In the genomic region with DNA sequence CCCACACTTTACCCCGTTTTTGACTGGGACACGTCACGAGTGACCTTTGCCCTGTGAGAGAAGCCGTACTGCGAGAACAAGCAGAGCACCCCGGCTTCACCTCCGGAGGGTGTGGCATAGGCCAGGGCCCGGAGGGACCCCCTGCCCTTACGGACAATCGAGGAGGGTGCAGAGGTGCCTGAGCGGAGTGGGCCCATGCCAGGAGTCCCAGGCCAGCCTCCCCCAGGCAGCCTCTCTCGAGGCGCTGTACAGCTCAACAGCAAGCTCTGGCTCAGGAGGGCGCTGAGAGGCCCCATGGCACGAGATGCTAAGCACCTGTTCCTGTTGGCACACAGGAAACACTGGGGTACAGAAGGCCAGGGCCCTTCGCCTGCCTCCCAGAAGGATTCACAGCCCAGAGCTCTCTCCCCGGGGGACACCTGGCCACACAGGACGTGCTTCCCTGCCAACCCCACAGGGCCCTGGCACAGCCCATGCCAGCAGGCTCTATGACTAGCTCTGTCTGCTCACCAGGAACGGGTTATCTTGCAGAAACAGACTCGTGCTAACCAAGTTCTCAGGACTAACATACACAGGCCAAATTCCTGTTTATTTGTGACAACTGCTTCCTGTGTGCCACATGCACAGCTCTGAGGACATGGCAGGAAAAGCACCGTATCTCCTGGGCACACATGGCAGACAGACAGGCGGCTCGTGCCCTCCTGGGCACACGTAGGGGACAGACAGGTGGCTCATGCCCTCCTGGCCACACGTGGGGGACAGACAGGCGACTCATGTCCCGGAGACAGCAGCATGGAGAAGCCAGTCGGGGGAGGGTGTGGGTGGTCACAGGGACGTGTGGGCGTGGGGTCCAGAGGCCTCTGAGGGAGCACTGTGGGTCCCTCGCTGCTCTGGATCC, we compare ENCODE assay signal across 11 cellular contexts. TPM values are rescaled to one million over a fixed set of nuclear protein-coding genes. Genes with fewer than 3 reads are reported as not detected.
DNase-seq lines count a peak whose midpoint lies in the region; ATAC-seq and TF ChIP-seq lines count a peak whose summit lies in the region.
"Had no signal": no experiment of that assay in that cellular context is flagged by ENCODE, and none has a peak within 500 bp of the region (broad histone marks: within the 10 kb centered on the region; RNA-seq: fewer than 3 reads in every experiment).

No MANE protein-coding gene starts in this region.

- peaks cover 83% of the 10 kb centered on the region for H3K79me2 ChIP-seq in hepatocyte

- H3K4me1 Mint-ChIP-seq in CD14-positive monocyte (peaks cover 43% of the 10 kb centered on the region), activated B cell treated with CpG ODN at 0.5 μM for 24 hours (peaks cover under 1% of the 10 kb centered on the region)
- H3K4me1 Mint-ChIP-seq in stimulated activated memory B cell treated with anti-CD40 and anti-IgM and Interleukin-4, amounts not matched to agents 10 μg/mL and 1 μg/mL and 100 μg/mL, for 72 hours = peaks cover 19% of the 10 kb centered on the region

- peaks cover 78% of the 10 kb centered on the region for H4K20me1 ChIP-seq in hepatocyte (ENCODE audit: insufficient read depth, poor library complexity, severe bottlenecking)

- no peak for TF ChIP-seq CTCF in CD14-positive monocyte (IDR thresholded peaks at IDR 0.05)
- TF ChIP-seq CTCF in activated B cell treated with CpG ODN at 0.5 μM for 24 hours (IDR thresholded peaks at IDR 0.05) = no peak
- TF ChIP-seq CTCF in hepatocyte (IDR thresholded peaks at IDR 0.05; ENCODE audit: poor library complexity) = no peak
- TF ChIP-seq CTCF in WERI-Rb-1 (IDR thresholded peaks at IDR 0.05; ENCODE audit: low read depth, low read length) = no peak

- no peaks in the 10 kb centered on the region for H3K9me2 ChIP-seq in hepatocyte (replicated peaks; ENCODE audit: insufficient read depth)

- H3K36me3 ChIP-seq in hepatocyte (replicated peaks; ENCODE audit: insufficient read depth, low read depth) = no peaks in the 10 kb centered on the region
- peaks cover 6% of the 10 kb centered on the region for H3K36me3 ChIP-seq in rectal smooth muscle tissue (ENCODE audit: control insufficient read depth, insufficient read depth, low read length)
- H3K36me3 ChIP-seq in WERI-Rb-1 = peaks cover 21% of the 10 kb centered on the region

- H3K4me1 ChIP-seq in hepatocyte (ENCODE audit: insufficient read depth) = peaks cover 28% of the 10 kb centered on the region
- peaks cover 16% of the 10 kb centered on the region for H3K4me1 ChIP-seq in rectal smooth muscle tissue (ENCODE audit: control insufficient read depth, insufficient read depth, low read length)

- H3K27ac ChIP-seq in hepatocyte (peak overlapping the region; percentile 20), rectal smooth muscle tissue (ENCODE audit: low read depth, low read length) (peak overlapping the region; percentile 56), WERI-Rb-1 (no peak overlapping the region)

- H3K4me2 ChIP-seq in hepatocyte = no peak overlapping the region

- H3K36me3 Mint-ChIP-seq in CD14-positive monocyte = peaks cover 36 to 60% of the 10 kb centered on the region in 2 donors
- H3K36me3 Mint-ChIP-seq in activated B cell treated with CpG ODN at 0.5 μM for 24 hours (ENCODE audit: low read depth) = peaks cover 39% of the 10 kb centered on the region
- peaks cover 23% of the 10 kb centered on the region for H3K36me3 Mint-ChIP-seq in stimulated activated memory B cell treated with anti-CD40 and anti-IgM and Interleukin-4, amounts not matched to agents 10 μg/mL and 1 μg/mL and 100 μg/mL, for 72 hours

- H3K27ac Mint-ChIP-seq in CD14-positive monocyte (peak overlapping the region in 5 of 7 donors; percentile 18 to 35 (median 32)), activated B cell treated with CpG ODN at 0.5 μM for 24 hours (no peak overlapping the region)
- no peak overlapping the region for H3K27ac Mint-ChIP-seq in stimulated activated memory B cell treated with anti-CD40 and anti-IgM and Interleukin-4, amounts not matched to agents 10 μg/mL and 1 μg/mL and 100 μg/mL, for 72 hours

- WGBS in hepatocyte (ENCODE audit: low lambda C conversion rate, missing lambda C conversion rate) = 78% methylated on average over 31 of the region's 31 CpGs

- POLR2A ChIA-PET in activated B cell treated with CpG ODN at 0.5 μM for 24 hours (lab: Charles Lee) = no interaction called here

- H3K9me3 Mint-ChIP-seq in CD14-positive monocyte (no peaks in the 10 kb centered on the region), activated B cell treated with CpG ODN at 0.5 μM for 24 hours (no peaks in the 10 kb centered on the region)
- no peaks in the 10 kb centered on the region for H3K9me3 Mint-ChIP-seq in stimulated activated memory B cell treated with anti-CD40 and anti-IgM and Interleukin-4, amounts not matched to agents 10 μg/mL and 1 μg/mL and 100 μg/mL, for 72 hours

- H3K4me3 ChIP-seq in hepatocyte = no peak overlapping the region
- H3K4me3 ChIP-seq in rectal smooth muscle tissue (ENCODE audit: low read length) = no peak overlapping the region
- no peak overlapping the region for H3K4me3 ChIP-seq in WERI-Rb-1 (ENCODE audit: low read depth, low read length)

- H3K27me3 Mint-ChIP-seq in CD14-positive monocyte (ENCODE audit: low read depth in 3 of 3) (no peaks in the 10 kb centered on the region), activated B cell treated with CpG ODN at 0.5 μM for 24 hours (no peaks in the 10 kb centered on the region)
- H3K27me3 Mint-ChIP-seq in stimulated activated memory B cell treated with anti-CD40 and anti-IgM and Interleukin-4, amounts not matched to agents 10 μg/mL and 1 μg/mL and 100 μg/mL, for 72 hours = no peaks in the 10 kb centered on the region

- no peak for ATAC-seq in activated B cell treated with CpG ODN at 0.5 μM for 24 hours (ENCODE audit: low read depth)
- no peak for ATAC-seq in HG02981 (IDR thresholded peaks at IDR 0.05; ENCODE audit: unreplicated experiment)
- ATAC-seq in stimulated activated memory B cell treated with anti-CD40 and anti-IgM and Interleukin-4, amounts not matched to agents 10 μg/mL and 1 μg/mL and 100 μg/mL, for 72 hours = no peak

- H3K27me3 ChIP-seq in hepatocyte = no peaks in the 10 kb centered on the region
- H3K27me3 ChIP-seq in rectal smooth muscle tissue (ENCODE audit: control insufficient read depth, insufficient read depth, low read length) = no peaks in the 10 kb centered on the region
- no peaks in the 10 kb centered on the region for H3K27me3 ChIP-seq in WERI-Rb-1 (ENCODE audit: insufficient read depth, low read depth, severe bottlenecking)

- no peaks in the 10 kb centered on the region for H3K9me3 ChIP-seq in hepatocyte (ENCODE audit: low read depth)
- no peaks in the 10 kb centered on the region for H3K9me3 ChIP-seq in WERI-Rb-1 (ENCODE audit: severe bottlenecking)

- intact Hi-C loops in CD14-positive monocyte (cut with micrococcal nuclease) = loop anchor here (5.0 to 10.0 kb wide), 2 partner anchors 219 to 277 kb away; a partner anchor contains a TSS
- intact Hi-C loops in activated B cell treated with CpG ODN at 0.5 μM for 24 hours (cut with micrococcal nuclease) = no loop called here

- peak overlapping the region; percentile 1 for H3K9ac ChIP-seq in rectal smooth muscle tissue (ENCODE audit: low read length)

- H2AFZ ChIP-seq in hepatocyte = no peak overlapping the region

- DNase-seq in CD14-positive monocyte (ENCODE audit: low spot score) (no peak), activated B cell treated with CpG ODN at 0.5 μM for 24 hours (peak; percentile 14), hepatocyte (ENCODE audit: low spot score) (no peak), iPS-NIHi7 (ENCODE audit: extremely low spot score) (no peak), WERI-Rb-1 (no peak)
- DNase-seq: kidney glomerular epithelial cell, NCI-H69, SHP77 treated with DMSO at 0.1 percent for 48 hours had no signal

- CTCF ChIA-PET in activated B cell treated with CpG ODN at 0.5 μM for 24 hours (lab: Charles Lee) = no interaction called here

- H3K4me3 Mint-ChIP-seq in CD14-positive monocyte = no peak overlapping the region
- H3K4me3 Mint-ChIP-seq in activated B cell treated with CpG ODN at 0.5 μM for 24 hours = no peak overlapping the region
- no peak overlapping the region for H3K4me3 Mint-ChIP-seq in stimulated activated memory B cell treated with anti-CD40 and anti-IgM and Interleukin-4, amounts not matched to agents 10 μg/mL and 1 μg/mL and 100 μg/mL, for 72 hours

RNA-seq across cellular contexts. Expression of a gene that starts 11.6 kb away (rescaled TPM):
- polyA plus RNA-seq in CD14-positive monocyte (10 to 100 TPM; 67.9 to 71.7 TPM), hepatocyte (80.9 and 84.0 TPM in 2 replicates)
- total RNA-seq in activated B cell treated with CpG ODN at 0.5 μM for 24 hours (40.5 and 46.4 TPM in 2 replicates), hepatocyte (33.3 and 40.9 TPM in 2 replicates)

Comparison
In these comparisons a context has a peak if more than half of its experiments do, and no peak if none do; other contexts are left out.
1. H3K27ac Mint-ChIP-seq: peak in CD14-positive monocyte (5 of 7); none in activated B cell treated with CpG ODN at 0.5 μM for 24 hours (single experiment) and stimulated activated memory B cell treated with anti-CD40 and anti-IgM and Interleukin-4, amounts not matched to agents 10 μg/mL and 1 μg/mL and 100 μg/mL, for 72 hours (single experiment).